Comparison of ENCODE assay signal across 13 cellular contexts in the genomic region with DNA sequence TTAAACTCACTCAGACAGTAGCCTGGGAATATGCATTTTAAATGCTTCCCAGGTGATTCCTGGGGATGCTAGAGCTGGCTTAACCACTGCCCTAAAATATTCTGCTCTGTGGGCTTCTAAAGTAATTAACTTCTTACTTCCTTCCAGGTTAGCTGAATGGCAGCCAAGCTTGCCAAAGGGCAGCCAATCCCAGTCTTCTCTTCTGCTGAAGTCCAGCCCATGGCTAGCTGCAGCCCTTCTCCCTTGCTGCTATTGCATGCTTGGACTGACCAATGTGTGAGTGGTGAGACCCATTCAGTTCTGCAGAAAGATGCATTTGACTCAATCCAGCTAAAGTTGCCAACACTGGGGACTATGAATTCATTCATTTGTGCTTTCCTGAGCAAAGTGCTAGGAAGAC.
"Had no signal": no experiment of that assay in that cellular context is flagged by ENCODE, and none has a peak within 500 bp of the region (broad histone marks: within the 10 kb centered on the region; RNA-seq: fewer than 3 reads in every experiment).

No MANE protein-coding gene starts in this region.

- ATAC-seq: activated CD8-positive, alpha-beta T cell treated with anti-CD3 and anti-CD28 coated beads for 36 hours; activated naive CD4-positive, alpha-beta T cell treated with anti-CD3 and anti-CD28 coated beads, Interleukin-2, amount 50 U/mL, for 72 hours; psoas muscle; sciatic nerve had no signal

- H3K4me3 Mint-ChIP-seq: activated CD8-positive, alpha-beta T cell treated with anti-CD3 and anti-CD28 coated beads for 36 hours; stimulated activated naive CD8-positive, alpha-beta T cell treated with anti-CD3 and anti-CD28 coated beads, Interleukin-15, Interleukin-2, amounts not matched to agents 100 ng/mL and 50 ng/mL, for 24 hours; T-helper 1 cell treated with Interleukin-12 subunit alpha and Interleukin-12 subunit beta and Interleukin-4 antibody, amounts not matched to agents 30 μg/mL and 1 μg/mL, for 36 hours had no signal

- H3K36me3 ChIP-seq: spleen, thoracic aorta had no signal

- H3K9me3 ChIP-seq: psoas muscle had no signal

- H3K27ac Mint-ChIP-seq: activated CD8-positive, alpha-beta T cell treated with anti-CD3 and anti-CD28 coated beads for 36 hours; activated naive CD4-positive, alpha-beta T cell treated with anti-CD3 and anti-CD28 coated beads, Interleukin-2, amount 50 U/mL, for 72 hours; stimulated activated naive CD8-positive, alpha-beta T cell treated with anti-CD3 and anti-CD28 coated beads, Interleukin-15, Interleukin-2, amounts not matched to agents 100 ng/mL and 50 ng/mL, for 24 hours; T-helper 1 cell treated with Interleukin-12 subunit alpha and Interleukin-12 subunit beta and Interleukin-4 antibody, amounts not matched to agents 30 μg/mL and 1 μg/mL, for 36 hours had no signal

- DNase-seq: activated CD4-positive, alpha-beta T cell treated with anti-CD3 and anti-CD28 coated beads for 48 hours; activated CD8-positive, alpha-beta memory T cell treated with anti-CD3 and anti-CD28 coated beads, Interleukin-2, amount 50 U/mL, for 4 hours; activated CD8-positive, alpha-beta T cell treated with anti-CD3 and anti-CD28 coated beads for 36 hours; activated effector memory CD4-positive, alpha-beta T cell treated with anti-CD3 and anti-CD28 coated beads, Interleukin-2, amount 50 U/mL, for 16 hours; activated T-cell treated with anti-CD3 and anti-CD28 coated beads, Interleukin-2, amount 50 U/mL, for 48 hours; foreskin melanocyte; psoas muscle; spleen had no signal

- H3K4me1 ChIP-seq: psoas muscle, spleen had no signal

- H3K4me3 ChIP-seq: psoas muscle, spleen, thoracic aorta had no signal

- H3K27ac ChIP-seq: psoas muscle, spleen, thoracic aorta had no signal

- H3K27me3 Mint-ChIP-seq: stimulated activated naive CD8-positive, alpha-beta T cell treated with anti-CD3 and anti-CD28 coated beads, Interleukin-15, Interleukin-2, amounts not matched to agents 100 ng/mL and 50 ng/mL, for 24 hours had no signal
